Comparison of ENCODE assay signal across 16 cellular contexts in the genomic region with DNA sequence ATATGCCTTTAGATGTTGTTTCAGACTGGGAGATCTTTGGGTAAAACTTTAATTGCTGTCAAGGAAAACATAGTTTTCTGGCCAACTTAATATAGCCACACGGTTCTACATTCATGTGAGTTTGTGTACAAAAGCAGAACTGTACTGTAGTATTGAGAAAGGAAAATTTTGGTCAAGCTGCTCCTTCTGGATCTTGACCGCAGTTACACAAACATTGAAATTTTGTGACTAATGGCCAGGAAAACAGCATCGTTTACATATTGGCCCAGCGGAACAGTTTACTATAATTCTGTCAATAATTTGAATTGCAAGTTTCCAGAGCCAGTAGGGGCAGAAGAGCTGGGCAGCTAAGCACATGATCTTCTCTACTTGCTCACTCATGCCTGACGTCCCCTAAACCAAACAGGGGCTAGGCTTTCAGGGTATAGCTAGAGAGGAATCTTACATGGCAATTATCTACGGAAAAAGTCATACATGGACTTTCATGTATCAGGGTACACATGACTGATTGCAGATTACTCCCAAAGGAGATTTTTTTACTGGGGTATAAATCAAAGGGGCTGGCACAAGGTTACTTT. TPM values are rescaled to one million over a fixed set of nuclear protein-coding genes. Genes with fewer than 3 reads are reported as not detected.
DNase-seq lines count a peak whose midpoint lies in the region; ATAC-seq, FAIRE-seq and TF ChIP-seq lines count a peak whose summit lies in the region.
"Had no signal": no experiment of that assay in that cellular context is flagged by ENCODE, and none has a peak within 500 bp of the region (broad histone marks: within the 10 kb centered on the region; RNA-seq: fewer than 3 reads in every experiment).

No MANE protein-coding gene starts in this region.

- no CpG with 5 or more reads among the region's 6 CpGs for WGBS in trophoblast cell (ENCODE audit: extremely low coverage, insufficient coverage, insufficient read length)

- no peak overlapping the region for H3K9ac ChIP-seq in trophoblast cell (ENCODE audit: low read length)

- H3K4me1 ChIP-seq in trophoblast cell (ENCODE audit: control insufficient read depth in 1 of 2, insufficient read depth in 2 of 2, low read length in 2 of 2), result peaks cover 2 to 18% of the 10 kb centered on the region in 2 experiments
- H3K4me1 ChIP-seq: body of pancreas, pancreas had no signal

- H3K79me1 ChIP-seq in trophoblast cell (ENCODE audit: low read length), result peaks cover 24% of the 10 kb centered on the region

- no peak for TF ChIP-seq POLR2A in GM12891 (IDR thresholded peaks at IDR 0.05; ENCODE audit: low read depth, low read length)

- ATAC-seq in HG03439 (IDR thresholded peaks at IDR 0.05; ENCODE audit: unreplicated experiment), result peak; percentile 60
- ATAC-seq: body of pancreas; CD8-positive, alpha-beta T cell; esophagus mucosa; Panc1; pancreas had no signal

- no peak overlapping the region for H2AK5ac ChIP-seq in trophoblast cell (ENCODE audit: low read length)

- H3K9me3 ChIP-seq in trophoblast cell (ENCODE audit: insufficient read depth, low read depth, low read length), result no peaks in the 10 kb centered on the region
- H3K9me3 ChIP-seq: body of pancreas, pancreas had no signal

- no peaks in the 10 kb centered on the region for H3K27me3 ChIP-seq in trophoblast cell (ENCODE audit: insufficient read depth, low read length)
- H3K27me3 ChIP-seq: body of pancreas, pancreas had no signal

- peak; percentile 45 for FAIRE-seq in GM12891 (lab: Jason Lieb, UNC)

- H4K12ac ChIP-seq in trophoblast cell (ENCODE audit: low read depth, low read length), result no peak overlapping the region

- no peaks in the 10 kb centered on the region for H3K79me2 ChIP-seq in trophoblast cell (ENCODE audit: control insufficient read depth, insufficient read depth, low read length, poor library complexity)

- H3K14ac ChIP-seq in trophoblast cell (ENCODE audit: low read length), result no peak overlapping the region

- no peak overlapping the region for H2AFZ ChIP-seq in trophoblast cell (ENCODE audit: insufficient read depth, low read length, poor library complexity)

- no peak overlapping the region for H3K4me3 ChIP-seq in trophoblast cell (ENCODE audit: low read depth, low read length)
- H3K4me3 ChIP-seq: body of pancreas, pancreas had no signal

- no peak overlapping the region for H4K91ac ChIP-seq in trophoblast cell (ENCODE audit: low read depth, low read length)

- DNase-seq in GM12891 (ENCODE audit: insufficient read length, low spot score) (no peak), dedifferentiated amniotic fluid mesenchymal stem cell (ENCODE audit: extremely low spot score) (peak; percentile 72), trophoblast cell (peak in 1 of 2 donors; percentile 26), NCI-H510A treated with DMSO at 0.1 percent for 48 hours (lab: John Stamatoyannopoulos, UW) (no peak), NCI-H187 treated with DMSO at 0.1 percent for 48 hours (lab: John Stamatoyannopoulos, UW) (no peak), NCI-H146 (lab: John Stamatoyannopoulos, UW) (no peak), cerebellar nuclear complex (lab: John Stamatoyannopoulos, UW) (no peak)
- DNase-seq: activated T-cell treated with anti-CD3 and anti-CD28 coated beads, Interleukin-2, amount 50 U/mL, for 1 hour; body of pancreas; CD8-positive, alpha-beta T cell; NCI-H187; pancreas; stimulated activated CD4-positive, alpha-beta T cell treated with anti-CD3 and anti-CD28 coated beads, Interleukin-4, amount 100 ng/mL, for 4 hours had no signal

- H2BK120ac ChIP-seq in trophoblast cell (ENCODE audit: insufficient read depth, low read length, poor library complexity), result peak overlapping the region; percentile 72

- H3K4ac ChIP-seq in trophoblast cell (ENCODE audit: low read depth, low read length), result no peak overlapping the region

- no peak overlapping the region for H3K4me2 ChIP-seq in trophoblast cell (ENCODE audit: low read length)

- H2BK5ac ChIP-seq in trophoblast cell (ENCODE audit: low read depth, low read length, poor library complexity), result no peak overlapping the region

- no peak overlapping the region for H3K27ac ChIP-seq in trophoblast cell (ENCODE audit: low read depth, low read length)
- H3K27ac ChIP-seq: body of pancreas, pancreas had no signal

- no peaks in the 10 kb centered on the region for H3K36me3 ChIP-seq in trophoblast cell (ENCODE audit: control insufficient read depth in 1 of 2, insufficient read depth in 2 of 2, low read length in 2 of 2)
- H3K36me3 ChIP-seq: pancreas had no signal

- peak overlapping the region; percentile 77 for H2BK12ac ChIP-seq in trophoblast cell (ENCODE audit: low read length)

- H3K18ac ChIP-seq in trophoblast cell (ENCODE audit: low read length), result no peak overlapping the region

- no peak overlapping the region for H3K23ac ChIP-seq in trophoblast cell (ENCODE audit: low read length)

- peak overlapping the region; percentile 90 for H4K8ac ChIP-seq in trophoblast cell (ENCODE audit: low read depth, low read length)

TF ChIP-seq in GM12891, 5 proteins besides CTCF, POLR2A, EP300 and RAD21:
- no peak for TF ChIP-seq POU2F2 (IDR thresholded peaks at IDR 0.05; ENCODE audit: low read depth, low read length)
- no peak for TF ChIP-seq POLR2AphosphoS5 (IDR thresholded peaks at IDR 0.05; ENCODE audit: low read depth, low read length)
TF ChIP-seq in GM12891: peak in this region for 0.

RNA-seq across cellular contexts. Expression of a gene that starts 11.3 kb away (rescaled TPM):
- polyA plus RNA-seq in GM12891 (2012; ENCODE audit: low read depth, missing spikeins), result not detected
- 9.3 and 10.1 TPM in 2 replicates for polyA plus RNA-seq in trophoblast cell (2013)

RNA-seq across cellular contexts. Expression of a gene that starts 31.0 kb away (rescaled TPM):
- not detected for polyA plus RNA-seq in GM12891 (2012; ENCODE audit: low read depth, missing spikeins)
- polyA plus RNA-seq in trophoblast cell (2013), result 0.39 and 0.45 TPM in 2 replicates

RNA-seq across cellular contexts. Expression of a gene that starts 40.7 kb away (rescaled TPM):
- 0.10 TPM for polyA plus RNA-seq in GM12891 (2012; ENCODE audit: low read depth, missing spikeins)
- polyA plus RNA-seq in trophoblast cell (2013), result 1.5 and 1.8 TPM in 2 replicates

RNA-seq across cellular contexts. Expression of a gene that starts 51.2 kb away (rescaled TPM):
- polyA plus RNA-seq in GM12891 (2012; ENCODE audit: low read depth, missing spikeins), result 1.9 TPM
- polyA plus RNA-seq in trophoblast cell (2013), result 2.0 and 2.8 TPM in 2 replicates

RNA-seq across cellular contexts. Expression of a gene that starts 51.4 kb away (rescaled TPM):
- 46.2 TPM for polyA plus RNA-seq in GM12891 (2012; ENCODE audit: low read depth, missing spikeins)
- 101 and 107 TPM in 2 replicates for polyA plus RNA-seq in trophoblast cell (2013)
